Comparison of ENCODE assay signal across 1 cellular context in the genomic region with DNA sequence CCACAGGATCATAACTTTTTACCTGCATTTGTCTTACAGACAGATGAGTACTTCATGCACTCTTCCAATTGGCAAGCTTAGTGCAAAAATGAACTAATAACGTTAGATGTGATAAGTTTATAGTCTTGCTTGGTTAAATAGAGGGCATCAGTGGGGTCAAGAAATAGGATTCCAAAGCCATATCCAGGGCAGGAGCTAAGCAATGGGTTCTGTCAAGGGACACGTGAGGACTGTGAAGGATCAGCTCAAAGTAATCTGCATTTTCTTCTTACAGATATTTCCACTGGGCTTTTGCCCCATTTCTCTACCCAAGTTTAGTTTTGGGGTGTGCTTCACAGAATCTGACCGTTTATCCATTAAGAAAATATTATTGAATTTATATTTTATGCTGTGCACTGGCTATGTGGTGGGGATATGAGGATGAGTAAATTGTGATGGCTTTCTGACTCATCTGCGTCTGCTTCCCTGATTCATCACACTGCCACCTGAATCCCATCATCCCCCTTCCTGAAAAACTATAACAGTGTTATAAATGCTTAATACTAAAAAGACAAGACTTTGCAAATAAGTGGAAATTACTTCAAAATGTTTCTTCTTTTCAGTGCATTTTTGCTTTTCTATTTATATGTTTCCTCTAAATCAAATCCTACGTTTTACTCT.
TF ChIP-seq lines count a peak whose summit lies in the region.

No MANE protein-coding gene starts in this region.

TF ChIP-seq in endothelial cell of umbilical vein, 7 proteins besides CTCF, POLR2A, EP300 and RAD21:
- TF ChIP-seq FOS (IDR thresholded peaks at IDR 0.05; ENCODE audit: borderline replicate concordance, insufficient read depth, low read length) (peak; percentile 89), JUN (IDR thresholded peaks at IDR 0.05; ENCODE audit: borderline replicate concordance, insufficient read depth, insufficient read length, low read depth) (no peak)
